In genomic region chr2:231666171-231667095, GRCh38 we compare ENCODE assay signal across 8 cellular contexts. TPM values are rescaled to one million over a fixed set of nuclear protein-coding genes. Genes with fewer than 3 reads are reported as not detected.
A peak's percentile ranks its signal among the peaks of the same experiment; 100 is the strongest.
DNase-seq lines count a peak whose midpoint lies in the region; ATAC-seq, FAIRE-seq and TF ChIP-seq lines count a peak whose summit lies in the region.

No MANE protein-coding gene starts in this region.

- DNase-seq in A549 (ENCODE audit: low read depth in 1 of 2, low spot score in 1 of 2) (peak; percentile 80 to 97), NCI-H510A treated with DMSO at 0.1 percent for 48 hours (lab: John Stamatoyannopoulos, UW) (peak; percentile 95), bronchial epithelial cell (ENCODE audit: low read depth) (peak; percentile 59), islet precursor cell (peak; percentile 99)
- DNase-seq in central memory CD4-positive, alpha-beta T cell = no peak

- no peak for TF ChIP-seq RAD21 in A549 (conservative IDR thresholded peaks at IDR 0.05 in 1 of 2, IDR thresholded peaks at IDR 0.05 in 1 of 2)

- WGBS in A549 (ENCODE audit: missing lambda C conversion rate) = 2% methylated on average over 21 of the region's 32 CpGs

- peak; percentile 84 to 87 for ATAC-seq in A549
- ATAC-seq in HG02884 (IDR thresholded peaks at IDR 0.05; ENCODE audit: unreplicated experiment) = peak; percentile 36

- H3K4me2 ChIP-seq in A549 = peak overlapping the region; percentile 92

- TF ChIP-seq CTCF in A549 (IDR thresholded peaks at IDR 0.05) (no peak), bronchial epithelial cell (IDR thresholded peaks at IDR 0.05; ENCODE audit: insufficient read depth, low read length, severe bottlenecking) (no peak)

- CTCF ChIA-PET in A549 (lab: Yijun Ruan, JAX) = interaction anchor here (1.3 to 95.1 kb wide), 3 partner anchors 15 to 65 kb away, joined by 3 to 4158 read pairs (median 4158); partner anchors contain the start of gene PTMA

- FAIRE-seq in A549 (lab: Jason Lieb, UNC) (no peak), bronchial epithelial cell (lab: Jason Lieb, UNC) (no peak)

- H3K27ac ChIP-seq in A549 (peak overlapping the region; percentile 97 to 100), skin epidermis (peak overlapping the region; percentile 27 to 97 (median 91))

- H3K4me3 ChIP-seq in A549 (peak overlapping the region; percentile 49), bronchial epithelial cell (ENCODE audit: low read depth, low read length) (peak overlapping the region; percentile 33), skin epidermis (peak overlapping the region; percentile 15 to 41 (median 19))

- peak; percentile 93 for TF ChIP-seq POLR2A in A549 (IDR thresholded peaks at IDR 0.05; ENCODE audit: low read length)
- TF ChIP-seq POLR2A in GM15510 (IDR thresholded peaks at IDR 0.05; ENCODE audit: borderline replicate concordance, extremely low read depth, insufficient read length) = peak; percentile 96

- POLR2A ChIA-PET in A549 (lab: Yijun Ruan, JAX) = interaction anchor here (0.6 to 3.5 kb wide), 26 partner anchors 8 to 202 kb away, joined by 3 to 25 read pairs (median 5); partner anchors contain the start of genes NCL and PTMA

- TF ChIP-seq EP300 in A549 (IDR thresholded peaks at IDR 0.05) = no peak

- no peaks in the 10 kb centered on the region for H3K9me3 ChIP-seq in A549

- H3K36me3 ChIP-seq in bronchial epithelial cell (ENCODE audit: control insufficient read depth, insufficient read depth, low read length) = no peaks in the 10 kb centered on the region

- H3K4me1 ChIP-seq in A549 = peaks cover 36% of the 10 kb centered on the region

- H3K27me3 ChIP-seq in bronchial epithelial cell (ENCODE audit: control insufficient read depth, insufficient read depth, low read length) = no peaks in the 10 kb centered on the region

TF ChIP-seq in A549, 52 proteins besides CTCF, POLR2A, EP300 and RAD21:
- TF ChIP-seq BCL3 (IDR thresholded peaks at IDR 0.05) = peak; percentile 84; the same call in 1 of the 3 replicates
- peak; percentile 74; the same call in 1 of the 2 replicates for TF ChIP-seq HOXB5 (CRISPR knock-in tag; IDR thresholded peaks at IDR 0.05)
- TF ChIP-seq JUN (IDR thresholded peaks at IDR 0.05) = peak; percentile 37 to 93; a peak in 4 of 5 replicates
- TF ChIP-seq KDM5A (IDR thresholded peaks at IDR 0.05) = no peak
- TF ChIP-seq TP53 (CRISPR knock-in tag; IDR thresholded peaks at IDR 0.05) = peak; percentile 2; the same call in 1 of the 2 replicates
- no peak for TF ChIP-seq RFX5 (IDR thresholded peaks at IDR 0.05)
- peak; percentile 91 for TF ChIP-seq MAZ (IDR thresholded peaks at IDR 0.05; ENCODE audit: borderline replicate concordance, low read depth, low read length)
- no peak; the same call in 1 of the 2 replicates for TF ChIP-seq RARB (CRISPR knock-in tag; IDR thresholded peaks at IDR 0.05)
- no peak for TF ChIP-seq FOSB (CRISPR knock-in tag; IDR thresholded peaks at IDR 0.05)
- TF ChIP-seq REST (IDR thresholded peaks at IDR 0.05) = no peak
- TF ChIP-seq PHF8 (IDR thresholded peaks at IDR 0.05; ENCODE audit: borderline replicate concordance, low read depth) = 0 out of 2 replicates have a peak, but pooled peaks have one; percentile 27
- TF ChIP-seq GATA3 (IDR thresholded peaks at IDR 0.05; ENCODE audit: borderline replicate concordance) = peak; percentile 27; the same call in 1 of the 2 replicates
- no peak for TF ChIP-seq USF2 (IDR thresholded peaks at IDR 0.05)
- peak; percentile 47; the same call in 1 of the 2 replicates for TF ChIP-seq FOSL2 (IDR thresholded peaks at IDR 0.05)
- TF ChIP-seq FOSL2 (CRISPR knock-in tag; IDR thresholded peaks at IDR 0.05) = peak; percentile 93
- TF ChIP-seq ESRRA (IDR thresholded peaks at IDR 0.05; ENCODE audit: borderline replicate concordance, low read length) = no peak
- TF ChIP-seq ZNF302 (CRISPR knock-in tag; IDR thresholded peaks at IDR 0.05) = peak; percentile 45; the same call in 1 of the 2 replicates
- no peak for TF ChIP-seq MAFK (IDR thresholded peaks at IDR 0.05; ENCODE audit: partially characterized antibody)
- TF ChIP-seq EHMT2 (IDR thresholded peaks at IDR 0.05; ENCODE audit: low read depth) = no peak
- TF ChIP-seq TFCP2L1 (CRISPR knock-in tag; IDR thresholded peaks at IDR 0.05) = 0 out of 2 replicates have a peak, but pooled peaks have one; percentile 10
- TF ChIP-seq RNF2 (IDR thresholded peaks at IDR 0.05; ENCODE audit: borderline replicate concordance, low read depth) = no peak
- TF ChIP-seq EHF (CRISPR knock-in tag; IDR thresholded peaks at IDR 0.05) = peak; percentile 20; the same call in 1 of the 2 replicates
- TF ChIP-seq MAX (IDR thresholded peaks at IDR 0.05) = peak; percentile 80
- peak; percentile 62 for TF ChIP-seq HOXB13 (CRISPR knock-in tag; IDR thresholded peaks at IDR 0.05; ENCODE audit: low read depth)
- 0 out of 2 replicates have a peak, but pooled peaks have one; percentile 30 for TF ChIP-seq JUNB (IDR thresholded peaks at IDR 0.05)
- TF ChIP-seq ATOH8 (CRISPR knock-in tag; IDR thresholded peaks at IDR 0.05; ENCODE audit: low read depth) = peak; percentile 87
TF ChIP-seq in A549: peak in this region for 15.

RNA-seq across cellular contexts. Expression of gene PTMA, which starts 41.9 kb away (rescaled TPM):
- 434 and 1,191 TPM in 2 replicates for polyA plus RNA-seq in A549 (2011; rRNA removed)
- polyA plus RNA-seq in A549 (2012; cell fraction: cytosol; rRNA removed) = 906 and 1,052 TPM in 2 replicates
- polyA plus RNA-seq in A549 (2012; cell fraction: nucleus; rRNA removed) = 514 and 638 TPM in 2 replicates
- polyA plus RNA-seq in A549 (2017; fragmentation: RNase III; extraction: RNeasy Plus Mini Kit Qiagen cat#74134 plus additional on column Dnase treatment) = 2,232 to 2,533 TPM (median 2,360 TPM) in 3 replicates
- polyA minus RNA-seq in A549 (2011; rRNA and poly(A)+ RNA removed) = 113 and 134 TPM in 2 replicates
- 348 and 388 TPM in 2 replicates for total RNA-seq in bronchial epithelial cell
